In genomic region chr20:4592316-4593148, GRCh38 we compare ENCODE assay signal across 8 cellular contexts.
A peak's percentile ranks its signal among the peaks of the same experiment; 100 is the strongest.
DNase-seq lines count a peak whose midpoint lies in the region; ATAC-seq and TF ChIP-seq lines count a peak whose summit lies in the region.

No MANE protein-coding gene starts in this region.

- H3K27me3 ChIP-seq in ectodermal cell (ENCODE audit: control insufficient read depth, insufficient read depth, low read length, poor library complexity, severe bottlenecking) = peaks cover 20% of the 10 kb centered on the region

- no peak overlapping the region for H3K27ac ChIP-seq in ectodermal cell (ENCODE audit: insufficient read depth, low read depth, low read length, poor library complexity, severe bottlenecking)

- CTCF ChIA-PET in activated CD4-positive, alpha-beta T cell treated with anti-CD3 and anti-CD28 coated beads, Interleukin-2, amount 10 ng/mL, durations not matched to agents 7 days and 5 days (lab: Charles Lee) = interaction anchor here (1.1 to 1.2 kb wide), 3 partner anchors 13 to 481 kb away, joined by 3 read pairs; no protein-coding TSS in a partner anchor

- H3K4me1 Mint-ChIP-seq in activated CD4-positive, alpha-beta T cell treated with anti-CD3 and anti-CD28 coated beads, Interleukin-2, amount 10 ng/mL, durations not matched to agents 7 days and 5 days = peaks cover 5% of the 10 kb centered on the region
- H3K4me1 Mint-ChIP-seq in mesothelial cell of epicardium = peaks cover 5% of the 10 kb centered on the region

- no peaks in the 10 kb centered on the region for H3K4me1 ChIP-seq in ectodermal cell (ENCODE audit: control insufficient read depth, insufficient read depth, low read length)

- peak; percentile 97 for TF ChIP-seq CTCF in mesothelial cell of epicardium (IDR thresholded peaks at IDR 0.05; ENCODE audit: unreplicated experiment)

- H3K9me3 ChIP-seq in ectodermal cell (ENCODE audit: control insufficient read depth, low read length) = no peaks in the 10 kb centered on the region

- DNase-seq in DMS53 (lab: John Stamatoyannopoulos, UW) (peak; percentile 49), DMS53 treated with DMSO at 0.1 percent for 48 hours (lab: John Stamatoyannopoulos, UW; ENCODE audit: unreplicated experiment) (no peak), NCI-H128 (lab: John Stamatoyannopoulos, UW; ENCODE audit: unreplicated experiment) (peak; percentile 13), mesothelial cell of epicardium (ENCODE audit: low spot score in 2 of 2, unreplicated experiment in 2 of 2) (peak; percentile 49 to 82)
- peak; percentile 43 for DNase-seq in activated CD4-positive, alpha-beta T cell treated with anti-CD3 and anti-CD28 coated beads, Interleukin-2, amount 10 ng/mL, durations not matched to agents 7 days and 5 days
- DNase-seq in stimulated activated CD8-positive, alpha-beta memory T cell treated with anti-CD3 and anti-CD28 coated beads, Interleukin-4, amount 100 ng/mL, for 24 hours (ENCODE audit: low read depth) = peak; percentile 41

- POLR2A ChIA-PET in activated CD4-positive, alpha-beta T cell treated with anti-CD3 and anti-CD28 coated beads, Interleukin-2, amount 10 ng/mL, durations not matched to agents 7 days and 5 days (lab: Charles Lee) = no interaction called here

- no peaks in the 10 kb centered on the region for H3K36me3 ChIP-seq in ectodermal cell (ENCODE audit: control insufficient read depth, insufficient read depth, low read length)

- peak overlapping the region; percentile 41 for H3K4me3 Mint-ChIP-seq in activated CD4-positive, alpha-beta T cell treated with anti-CD3 and anti-CD28 coated beads, Interleukin-2, amount 10 ng/mL, durations not matched to agents 7 days and 5 days
- no peak overlapping the region for H3K4me3 Mint-ChIP-seq in mesothelial cell of epicardium

- no peaks in the 10 kb centered on the region for H3K9me3 Mint-ChIP-seq in activated CD4-positive, alpha-beta T cell treated with anti-CD3 and anti-CD28 coated beads, Interleukin-2, amount 10 ng/mL, durations not matched to agents 7 days and 5 days
- peaks cover 5% of the 10 kb centered on the region for H3K9me3 Mint-ChIP-seq in mesothelial cell of epicardium

- 9 to 12% methylated on average over 46 of the region's 46 CpGs for WGBS in ectodermal cell, 2 experiments

- H3K4me3 ChIP-seq in ectodermal cell (ENCODE audit: insufficient read depth, low read depth, low read length) = peak overlapping the region; percentile 14

- no peaks in the 10 kb centered on the region for H3K36me3 Mint-ChIP-seq in activated CD4-positive, alpha-beta T cell treated with anti-CD3 and anti-CD28 coated beads, Interleukin-2, amount 10 ng/mL, durations not matched to agents 7 days and 5 days (ENCODE audit: low read depth)
- H3K36me3 Mint-ChIP-seq in mesothelial cell of epicardium = no peaks in the 10 kb centered on the region

- ATAC-seq in GM21723 (IDR thresholded peaks at IDR 0.05; ENCODE audit: unreplicated experiment) = no peak

- H3K27ac Mint-ChIP-seq in activated CD4-positive, alpha-beta T cell treated with anti-CD3 and anti-CD28 coated beads, Interleukin-2, amount 10 ng/mL, durations not matched to agents 7 days and 5 days = no peak overlapping the region
- H3K27ac Mint-ChIP-seq in mesothelial cell of epicardium = no peak overlapping the region

- H3K27me3 Mint-ChIP-seq in activated CD4-positive, alpha-beta T cell treated with anti-CD3 and anti-CD28 coated beads, Interleukin-2, amount 10 ng/mL, durations not matched to agents 7 days and 5 days = peaks cover 24% of the 10 kb centered on the region
- H3K27me3 Mint-ChIP-seq in mesothelial cell of epicardium (ENCODE audit: low read depth) = peaks cover 55% of the 10 kb centered on the region
